Comparison of ENCODE assay signal across 19 cellular contexts in the genomic region with DNA sequence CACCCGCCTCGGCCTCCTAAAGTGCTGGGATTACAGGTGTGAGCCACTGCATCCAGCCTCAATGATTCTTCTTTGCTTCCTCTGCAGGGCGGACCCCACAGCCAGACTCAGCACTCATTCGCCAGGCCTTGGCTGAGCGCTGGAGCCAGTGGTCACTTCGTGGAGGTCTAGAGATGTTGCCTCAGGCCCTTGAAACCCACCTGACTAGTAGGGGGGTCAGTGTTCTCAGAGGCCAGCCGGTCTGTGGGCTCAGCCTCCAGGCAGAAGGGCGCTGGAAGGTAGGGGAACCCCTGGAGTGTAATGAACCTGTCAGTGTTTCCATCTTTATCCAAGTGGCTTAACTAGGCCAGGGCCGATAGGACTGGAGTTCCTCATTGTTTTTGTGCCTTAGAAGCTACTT. TPM values are rescaled to one million over a fixed set of nuclear protein-coding genes. Genes with fewer than 3 reads are reported as not detected.
"Had no signal": no experiment of that assay in that cellular context is flagged by ENCODE, and none has a peak within 500 bp of the region (broad histone marks: within the 10 kb centered on the region; RNA-seq: fewer than 3 reads in every experiment).

No MANE protein-coding gene starts in this region.

- DNase-seq: activated B cell treated with CpG ODN at 0.5 μM for 24 hours; activated CD4-positive, alpha-beta T cell treated with anti-CD3 and anti-CD28 coated beads, Interleukin-2, amount 50 U/mL, for 4 hours; activated CD8-positive, alpha-beta memory T cell treated with anti-CD3 and anti-CD28 coated beads, Interleukin-2, amount 10 ng/mL, durations not matched to agents 7 days and 5 days; activated T-cell treated with anti-CD3 and anti-CD28 coated beads, Interleukin-2, amount 50 U/mL, for 4 hours; anterior cingulate cortex; colonic mucosa; effector CD4-positive, alpha-beta T cell; foreskin keratinocyte; heart left ventricle; islet precursor cell; left ventricle myocardium inferior; stimulated activated CD4-positive, alpha-beta T cell treated with anti-CD3 and anti-CD28 coated beads, Interleukin-15, amount 100 ng/mL, for 24 hours; stimulated activated CD4-positive, alpha-beta T cell treated with anti-CD3 and anti-CD28 coated beads, Interleukin-4, amount 100 ng/mL, for 24 hours; T-helper 2 cell; thyroid gland; uterus had no signal

- ATAC-seq: activated CD8-positive, alpha-beta memory T cell treated with anti-CD3 and anti-CD28 coated beads, Interleukin-2, amount 10 ng/mL, durations not matched to agents 7 days and 5 days; activated T-cell treated with anti-CD3 and anti-CD28 coated beads, Interleukin-2, amount 50 U/mL, for 4 hours; foreskin keratinocyte; heart left ventricle; pancreas had no signal

- H3K27me3 Mint-ChIP-seq: activated B cell treated with CpG ODN at 0.5 μM for 24 hours; activated CD8-positive, alpha-beta memory T cell treated with anti-CD3 and anti-CD28 coated beads, Interleukin-2, amount 10 ng/mL, durations not matched to agents 7 days and 5 days; activated naive CD8-positive, alpha-beta T cell; memory B cell had no signal

- H3K27ac Mint-ChIP-seq: activated B cell treated with CpG ODN at 0.5 μM for 24 hours; activated CD8-positive, alpha-beta memory T cell treated with anti-CD3 and anti-CD28 coated beads, Interleukin-2, amount 10 ng/mL, durations not matched to agents 7 days and 5 days had no signal

- H3K9me3 Mint-ChIP-seq: activated B cell treated with CpG ODN at 0.5 μM for 24 hours; activated T-cell treated with anti-CD3 and anti-CD28 coated beads, Interleukin-2, amount 50 U/mL, for 4 hours; memory B cell had no signal

- H3K4me3 Mint-ChIP-seq: activated B cell treated with CpG ODN at 0.5 μM for 24 hours had no signal

RNA-seq across cellular contexts. Expression of a gene that starts 29.9 kb away (rescaled TPM):
- total RNA-seq: activated B cell treated with CpG ODN at 0.5 μM for 24 hours had no signal
